ENCODE assay signal across 13 cellular contexts in genomic region chr5:54643679-54644078, GRCh38.
DNase-seq lines count a peak whose midpoint lies in the region; ATAC-seq and TF ChIP-seq lines count a peak whose summit lies in the region.
"Had no signal": no experiment of that assay in that cellular context is flagged by ENCODE, and none has a peak within 500 bp of the region (broad histone marks: within the 10 kb centered on the region; RNA-seq: fewer than 3 reads in every experiment).

No MANE protein-coding gene starts in this region.

- peak overlapping the region in 7 of 10 donors; percentile 0 to 81 (median 10) for H3K4me3 Mint-ChIP-seq in naive thymus-derived CD8-positive, alpha-beta T cell
- no peak overlapping the region for H3K4me3 Mint-ChIP-seq in WTC11
- H3K4me3 Mint-ChIP-seq in stimulated activated naive B cell treated with anti-CD40 and anti-IgM and Interleukin-4, amounts not matched to agents 10 μg/mL and 1 μg/mL and 100 μg/mL, for 72 hours, result no peak overlapping the region

- H3K27ac Mint-ChIP-seq in naive thymus-derived CD8-positive, alpha-beta T cell, result peak overlapping the region in 7 of 10 donors; percentile 10 to 99 (median 57)
- H3K27ac Mint-ChIP-seq in WTC11, result no peak overlapping the region
- no peak overlapping the region for H3K27ac Mint-ChIP-seq in stimulated activated naive B cell treated with anti-CD40 and anti-IgM and Interleukin-4, amounts not matched to agents 10 μg/mL and 1 μg/mL and 100 μg/mL, for 72 hours

- peak; percentile 14 for DNase-seq in CD1c-positive myeloid dendritic cell (ENCODE audit: extremely low spot score)
- peak; percentile 73 for DNase-seq in LHCN-M2 (ENCODE audit: low read depth)
- peak; percentile 80 to 89 for DNase-seq in cardiac fibroblast (ENCODE audit: low read depth in 2 of 2)
- DNase-seq in naive thymus-derived CD8-positive, alpha-beta T cell, result no peak
- DNase-seq in WTC11 (ENCODE audit: low spot score), result no peak
- no peak for DNase-seq in stimulated activated naive B cell treated with anti-CD40 and anti-IgM and Interleukin-4, amounts not matched to agents 10 μg/mL and 1 μg/mL and 100 μg/mL, for 72 hours
- DNase-seq: kidney; NCI-H510A; stimulated activated CD4-positive, alpha-beta T cell treated with anti-CD3 and anti-CD28 coated beads, Interleukin-4, amount 100 ng/mL, for 24 hours had no signal

- peaks cover 0 to 12% (median 0%) of the 10 kb centered on the region in 9 donors for H3K9me3 Mint-ChIP-seq in naive thymus-derived CD8-positive, alpha-beta T cell
- H3K9me3 Mint-ChIP-seq in WTC11, result peaks cover 10% of the 10 kb centered on the region
- peaks cover 5 to 6% of the 10 kb centered on the region in 2 donors for H3K9me3 Mint-ChIP-seq in stimulated activated naive B cell treated with anti-CD40 and anti-IgM and Interleukin-4, amounts not matched to agents 10 μg/mL and 1 μg/mL and 100 μg/mL, for 72 hours

- H3K4me3 ChIP-seq in cardiac fibroblast (replicated peaks in 1 of 2; ENCODE audit: low read depth in 2 of 2, low read length in 2 of 2), result no peak overlapping the region
- H3K4me3 ChIP-seq: adrenal gland, suprapubic skin had no signal

- ATAC-seq in naive thymus-derived CD8-positive, alpha-beta T cell, result no peak
- no peak for ATAC-seq in GM21576 (IDR thresholded peaks at IDR 0.05; ENCODE audit: unreplicated experiment)
- no peak for ATAC-seq in WTC11
- ATAC-seq in stimulated activated naive B cell treated with anti-CD40 and anti-IgM and Interleukin-4, amounts not matched to agents 10 μg/mL and 1 μg/mL and 100 μg/mL, for 72 hours (replicated peaks), result no peak
- no peak for ATAC-seq in GM18907 (IDR thresholded peaks at IDR 0.05; ENCODE audit: unreplicated experiment)

- peaks cover 34 to 75% (median 57%) of the 10 kb centered on the region in 4 donors for H3K4me1 Mint-ChIP-seq in naive thymus-derived CD8-positive, alpha-beta T cell
- peaks cover 15% of the 10 kb centered on the region for H3K4me1 Mint-ChIP-seq in WTC11
- H3K4me1 Mint-ChIP-seq in stimulated activated naive B cell treated with anti-CD40 and anti-IgM and Interleukin-4, amounts not matched to agents 10 μg/mL and 1 μg/mL and 100 μg/mL, for 72 hours, result peaks cover 40 to 74% of the 10 kb centered on the region in 2 donors

- H3K36me3 Mint-ChIP-seq in naive thymus-derived CD8-positive, alpha-beta T cell, result peaks cover 0 to 6% (median 0%) of the 10 kb centered on the region in 3 donors
- no peaks in the 10 kb centered on the region; the same call in 1 of the 2 replicates for H3K36me3 Mint-ChIP-seq in WTC11
- H3K36me3 Mint-ChIP-seq in stimulated activated naive B cell treated with anti-CD40 and anti-IgM and Interleukin-4, amounts not matched to agents 10 μg/mL and 1 μg/mL and 100 μg/mL, for 72 hours, result peaks cover 6 to 7% of the 10 kb centered on the region in 2 donors

- TF ChIP-seq CTCF in cardiac fibroblast (IDR thresholded peaks at IDR 0.05; ENCODE audit: low read depth, low read length) (no peak), WTC11 (IDR thresholded peaks at IDR 0.05) (no peak)

- no peaks in the 10 kb centered on the region for H3K27me3 Mint-ChIP-seq in naive thymus-derived CD8-positive, alpha-beta T cell
- no peaks in the 10 kb centered on the region; the same call in 1 of the 2 replicates for H3K27me3 Mint-ChIP-seq in WTC11 (ENCODE audit: low read depth)
- no peaks in the 10 kb centered on the region for H3K27me3 Mint-ChIP-seq in stimulated activated naive B cell treated with anti-CD40 and anti-IgM and Interleukin-4, amounts not matched to agents 10 μg/mL and 1 μg/mL and 100 μg/mL, for 72 hours

- CTCF ChIA-PET in WTC11 (lab: Charles Lee), result interaction anchor here (0.6 kb wide), 1 partner anchor 156 kb away, joined by 3 read pairs; no protein-coding TSS in a partner anchor

- POLR2A ChIA-PET in naive thymus-derived CD8-positive, alpha-beta T cell (lab: Charles Lee), result interaction anchor here (0.8 to 3.7 kb wide), 2 partner anchors 14 to 126 kb away, joined by 4 to 39 read pairs; partner anchors contain the start of gene SNX18
- POLR2A ChIA-PET in WTC11 (lab: Charles Lee), result no interaction called here

TF ChIP-seq in WTC11, 78 proteins besides CTCF, POLR2A, EP300 and RAD21:
- TF ChIP-seq MLX (CRISPR knock-in tag; IDR thresholded peaks at IDR 0.05) (no peak), NR2C2 (CRISPR knock-in tag; IDR thresholded peaks at IDR 0.05) (no peak), GTF2I (CRISPR knock-in tag; conservative IDR thresholded peaks at IDR 0.05) (no peak), NR1H2 (CRISPR knock-in tag; IDR thresholded peaks at IDR 0.05) (no peak), ZNF425 (CRISPR knock-in tag; conservative IDR thresholded peaks at IDR 0.05) (no peak), PRRX2 (CRISPR knock-in tag; IDR thresholded peaks at IDR 0.05) (no peak), ZNF416 (CRISPR knock-in tag; IDR thresholded peaks at IDR 0.05) (no peak), ZNF263 (CRISPR knock-in tag; IDR thresholded peaks at IDR 0.05; ENCODE audit: low read depth) (no peak), PRDM15 (CRISPR knock-in tag; IDR thresholded peaks at IDR 0.05) (no peak)
- TF ChIP-seq, protein P1, sequence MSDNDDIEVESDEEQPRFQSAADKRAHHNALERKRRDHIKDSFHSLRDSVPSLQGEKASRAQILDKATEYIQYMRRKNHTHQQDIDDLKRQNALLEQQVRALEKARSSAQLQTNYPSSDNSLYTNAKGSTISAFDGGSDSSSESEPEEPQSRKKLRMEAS (CRISPR knock-in tag; IDR thresholded peaks at IDR 0.05), result no peak
- TF ChIP-seq, protein P2, sequence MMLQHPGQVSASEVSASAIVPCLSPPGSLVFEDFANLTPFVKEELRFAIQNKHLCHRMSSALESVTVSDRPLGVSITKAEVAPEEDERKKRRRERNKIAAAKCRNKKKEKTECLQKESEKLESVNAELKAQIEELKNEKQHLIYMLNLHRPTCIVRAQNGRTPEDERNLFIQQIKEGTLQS (CRISPR knock-in tag; conservative IDR thresholded peaks at IDR 0.05), result no peak

Comparison
In these comparisons a context has a peak if more than half of its experiments do, and no peak if none do; other contexts are left out.
1. DNase-seq: peak in CD1c-positive myeloid dendritic cell (single experiment), LHCN-M2 (single experiment) and cardiac fibroblast (2 of 2); none in naive thymus-derived CD8-positive, alpha-beta T cell (0 of 10), WTC11 (single experiment) and stimulated activated naive B cell treated with anti-CD40 and anti-IgM and Interleukin-4, amounts not matched to agents 10 μg/mL and 1 μg/mL and 100 μg/mL, for 72 hours (single experiment).
2. H3K27ac Mint-ChIP-seq: peak in naive thymus-derived CD8-positive, alpha-beta T cell (7 of 10); none in WTC11 (single experiment) and stimulated activated naive B cell treated with anti-CD40 and anti-IgM and Interleukin-4, amounts not matched to agents 10 μg/mL and 1 μg/mL and 100 μg/mL, for 72 hours (single experiment).
3. H3K4me3 Mint-ChIP-seq: peak in naive thymus-derived CD8-positive, alpha-beta T cell (7 of 10); none in WTC11 (single experiment) and stimulated activated naive B cell treated with anti-CD40 and anti-IgM and Interleukin-4, amounts not matched to agents 10 μg/mL and 1 μg/mL and 100 μg/mL, for 72 hours (0 of 2).